2 cellular contexts compared by ENCODE assay signal in the genomic region with DNA sequence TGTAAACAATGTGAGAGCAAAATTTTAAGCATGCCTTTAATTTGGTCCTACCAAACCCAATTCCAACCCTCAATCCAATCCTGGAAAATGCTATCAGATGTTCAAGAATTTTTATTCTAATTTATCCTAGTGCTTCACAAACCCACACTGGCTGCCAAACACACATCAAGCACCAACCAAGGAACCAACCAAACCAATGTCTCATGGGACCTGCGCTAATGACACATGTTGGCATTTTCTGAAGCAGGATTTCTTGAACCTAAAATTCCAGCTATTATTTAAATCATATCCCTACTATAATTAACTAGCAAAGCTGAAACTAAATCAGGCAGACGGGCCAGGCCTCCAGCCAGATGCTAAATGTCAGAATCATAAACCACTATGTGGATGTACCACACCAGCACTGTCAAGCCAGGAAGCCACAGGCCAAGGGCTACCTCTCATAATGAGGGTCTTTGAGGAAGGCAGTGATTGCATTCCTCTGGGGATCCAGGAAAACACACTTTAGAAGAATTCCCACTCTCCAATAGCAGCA.
TF ChIP-seq lines count a peak whose summit lies in the region.

No MANE protein-coding gene starts in this region.

TF ChIP-seq in SK-N-SH, 30 proteins besides CTCF, POLR2A, EP300 and RAD21:
- no peak for TF ChIP-seq FOXJ3 (CRISPR knock-in tag; IDR thresholded peaks at IDR 0.05)
- TF ChIP-seq MEF2A (IDR thresholded peaks at IDR 0.05; ENCODE audit: borderline replicate concordance, low read depth), result no peak

TF ChIP-seq in SK-N-SH treated with all-trans-retinoic acid at 6 μM for 48 hours, 23 proteins besides CTCF, POLR2A, EP300 and RAD21:
- TF ChIP-seq, protein P1, sequence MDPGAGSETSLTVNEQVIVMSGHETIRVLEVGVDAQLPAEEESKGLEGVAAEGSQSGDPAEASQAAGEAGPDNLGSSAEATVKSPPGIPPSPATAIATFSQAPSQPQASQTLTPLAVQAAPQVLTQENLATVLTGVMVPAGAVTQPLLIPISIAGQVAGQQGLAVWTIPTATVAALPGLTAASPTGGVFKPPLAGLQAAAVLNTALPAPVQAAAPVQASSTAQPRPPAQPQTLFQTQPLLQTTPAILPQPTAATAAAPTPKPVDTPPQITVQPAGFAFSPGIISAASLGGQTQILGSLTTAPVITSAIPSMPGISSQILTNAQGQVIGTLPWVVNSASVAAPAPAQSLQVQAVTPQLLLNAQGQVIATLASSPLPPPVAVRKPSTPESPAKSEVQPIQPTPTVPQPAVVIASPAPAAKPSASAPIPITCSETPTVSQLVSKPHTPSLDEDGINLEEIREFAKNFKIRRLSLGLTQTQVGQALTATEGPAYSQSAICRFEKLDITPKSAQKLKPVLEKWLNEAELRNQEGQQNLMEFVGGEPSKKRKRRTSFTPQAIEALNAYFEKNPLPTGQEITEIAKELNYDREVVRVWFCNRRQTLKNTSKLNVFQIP (CRISPR knock-in tag; IDR thresholded peaks at IDR 0.05; ENCODE audit: borderline replicate concordance, low read depth), result no peak
- no peak for TF ChIP-seq ESRRG (CRISPR knock-in tag; IDR thresholded peaks at IDR 0.05)
- TF ChIP-seq, protein P2, sequence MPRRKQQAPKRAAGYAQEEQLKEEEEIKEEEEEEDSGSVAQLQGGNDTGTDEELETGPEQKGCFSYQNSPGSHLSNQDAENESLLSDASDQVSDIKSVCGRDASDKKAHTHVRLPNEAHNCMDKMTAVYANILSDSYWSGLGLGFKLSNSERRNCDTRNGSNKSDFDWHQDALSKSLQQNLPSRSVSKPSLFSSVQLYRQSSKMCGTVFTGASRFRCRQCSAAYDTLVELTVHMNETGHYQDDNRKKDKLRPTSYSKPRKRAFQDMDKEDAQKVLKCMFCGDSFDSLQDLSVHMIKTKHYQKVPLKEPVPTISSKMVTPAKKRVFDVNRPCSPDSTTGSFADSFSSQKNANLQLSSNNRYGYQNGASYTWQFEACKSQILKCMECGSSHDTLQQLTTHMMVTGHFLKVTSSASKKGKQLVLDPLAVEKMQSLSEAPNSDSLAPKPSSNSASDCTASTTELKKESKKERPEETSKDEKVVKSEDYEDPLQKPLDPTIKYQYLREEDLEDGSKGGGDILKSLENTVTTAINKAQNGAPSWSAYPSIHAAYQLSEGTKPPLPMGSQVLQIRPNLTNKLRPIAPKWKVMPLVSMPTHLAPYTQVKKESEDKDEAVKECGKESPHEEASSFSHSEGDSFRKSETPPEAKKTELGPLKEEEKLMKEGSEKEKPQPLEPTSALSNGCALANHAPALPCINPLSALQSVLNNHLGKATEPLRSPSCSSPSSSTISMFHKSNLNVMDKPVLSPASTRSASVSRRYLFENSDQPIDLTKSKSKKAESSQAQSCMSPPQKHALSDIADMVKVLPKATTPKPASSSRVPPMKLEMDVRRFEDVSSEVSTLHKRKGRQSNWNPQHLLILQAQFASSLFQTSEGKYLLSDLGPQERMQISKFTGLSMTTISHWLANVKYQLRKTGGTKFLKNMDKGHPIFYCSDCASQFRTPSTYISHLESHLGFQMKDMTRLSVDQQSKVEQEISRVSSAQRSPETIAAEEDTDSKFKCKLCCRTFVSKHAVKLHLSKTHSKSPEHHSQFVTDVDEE (CRISPR knock-in tag; IDR thresholded peaks at IDR 0.05), result no peak
- TF ChIP-seq RARB (CRISPR knock-in tag; IDR thresholded peaks at IDR 0.05), result no peak
- TF ChIP-seq, protein P3, sequence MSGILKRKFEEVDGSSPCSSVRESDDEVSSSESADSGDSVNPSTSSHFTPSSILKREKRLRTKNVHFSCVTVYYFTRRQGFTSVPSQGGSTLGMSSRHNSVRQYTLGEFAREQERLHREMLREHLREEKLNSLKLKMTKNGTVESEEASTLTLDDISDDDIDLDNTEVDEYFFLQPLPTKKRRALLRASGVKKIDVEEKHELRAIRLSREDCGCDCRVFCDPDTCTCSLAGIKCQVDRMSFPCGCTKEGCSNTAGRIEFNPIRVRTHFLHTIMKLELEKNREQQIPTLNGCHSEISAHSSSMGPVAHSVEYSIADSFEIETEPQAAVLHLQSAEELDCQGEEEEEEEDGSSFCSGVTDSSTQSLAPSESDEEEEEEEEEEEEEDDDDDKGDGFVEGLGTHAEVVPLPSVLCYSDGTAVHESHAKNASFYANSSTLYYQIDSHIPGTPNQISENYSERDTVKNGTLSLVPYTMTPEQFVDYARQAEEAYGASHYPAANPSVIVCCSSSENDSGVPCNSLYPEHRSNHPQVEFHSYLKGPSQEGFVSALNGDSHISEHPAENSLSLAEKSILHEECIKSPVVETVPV (CRISPR knock-in tag; IDR thresholded peaks at IDR 0.05), result no peak
